8 cellular contexts compared by ENCODE assay signal in the genomic region with DNA sequence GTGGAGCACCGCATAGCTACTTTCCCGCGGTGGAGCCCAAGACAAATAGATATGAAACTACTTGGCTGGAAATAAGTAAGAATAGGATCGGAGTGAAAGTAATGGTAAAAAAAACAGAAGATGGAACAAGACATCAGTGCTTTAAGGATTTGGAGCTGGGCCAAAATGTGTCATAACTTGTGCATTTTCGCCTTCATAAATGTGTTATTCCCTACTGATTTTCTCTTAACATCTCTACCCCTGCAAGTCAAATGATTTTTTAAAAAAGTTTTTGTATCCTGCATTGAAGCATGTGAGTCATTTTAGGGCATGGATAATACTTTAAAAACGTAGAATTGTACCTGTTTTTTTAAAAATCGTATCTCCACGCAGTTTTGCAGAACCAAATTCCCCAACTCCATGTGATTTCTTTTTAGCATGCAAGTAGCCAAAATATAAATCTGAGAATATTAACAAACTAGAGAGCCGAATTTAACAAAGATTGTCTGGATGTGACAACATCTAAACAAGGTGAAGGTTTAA. TPM values are rescaled to one million over a fixed set of nuclear protein-coding genes. Genes with fewer than 3 reads are reported as not detected.
A peak's percentile ranks its signal among the peaks of the same experiment; 100 is the strongest.
DNase-seq lines count a peak whose midpoint lies in the region; ATAC-seq and TF ChIP-seq lines count a peak whose summit lies in the region.

No MANE protein-coding gene starts in this region.

- TF ChIP-seq CTCF in omental fat pad (IDR thresholded peaks at IDR 0.05), result no peak

- H3K27me3 Mint-ChIP-seq in activated naive CD8-positive, alpha-beta T cell, result no peaks in the 10 kb centered on the region
- peaks cover 4 to 12% (median 6%) of the 10 kb centered on the region in 3 donors for H3K27me3 Mint-ChIP-seq in immature natural killer cell (ENCODE audit: low read depth in 3 of 3)

- H3K36me3 Mint-ChIP-seq in activated naive CD8-positive, alpha-beta T cell, result peaks cover 6% of the 10 kb centered on the region
- peaks cover 0 to 8% (median 0%) of the 10 kb centered on the region in 3 donors for H3K36me3 Mint-ChIP-seq in immature natural killer cell

- DNase-seq in stimulated activated CD4-positive, alpha-beta T cell treated with anti-CD3 and anti-CD28 coated beads, Interleukin-4, amount 100 ng/mL, for 24 hours, result peak; percentile 20
- no peak for DNase-seq in stimulated activated CD4-positive, alpha-beta T cell treated with anti-CD3 and anti-CD28 coated beads, Interleukin-12 subunit alpha, Interleukin-12 subunit beta, amount 100 ng/mL, for 4 hours
- DNase-seq in immature natural killer cell (no peak), stromal cell of bone marrow (ENCODE audit: low read depth) (peak; percentile 40), NOMO-1 treated with DMSO at 0.1 percent for 48 hours (lab: John Stamatoyannopoulos, UW; ENCODE audit: unreplicated experiment) (no peak), omental fat pad (ENCODE audit: low spot score) (no peak)

- peak overlapping the region; percentile 93 for H3K27ac Mint-ChIP-seq in activated naive CD8-positive, alpha-beta T cell
- peak overlapping the region; percentile 57 to 88 (median 71) for H3K27ac Mint-ChIP-seq in immature natural killer cell

- ATAC-seq in omental fat pad (ENCODE audit: low FRiP score) (no peak), HG03565 (IDR thresholded peaks at IDR 0.05; ENCODE audit: unreplicated experiment) (no peak)

- H3K4me1 Mint-ChIP-seq in activated naive CD8-positive, alpha-beta T cell (ENCODE audit: low read depth), result peaks cover 38% of the 10 kb centered on the region
- peaks cover 16 to 21% of the 10 kb centered on the region in 2 donors for H3K4me1 Mint-ChIP-seq in immature natural killer cell

- H3K4me3 Mint-ChIP-seq in activated naive CD8-positive, alpha-beta T cell, result peak overlapping the region; percentile 94
- peak overlapping the region; percentile 90 to 96 (median 94) for H3K4me3 Mint-ChIP-seq in immature natural killer cell

- peaks cover 4% of the 10 kb centered on the region for H3K9me3 Mint-ChIP-seq in activated naive CD8-positive, alpha-beta T cell (ENCODE audit: low read depth)
- H3K9me3 Mint-ChIP-seq in immature natural killer cell, result peaks cover 0 to 6% (median 0%) of the 10 kb centered on the region in 6 donors

RNA-seq across cellular contexts. Expression of a gene that starts 0.9 kb away (rescaled TPM):
- polyA plus RNA-seq in immature natural killer cell, result under 1 TPM in 1 of 3 donors, not detected in 2; 0.13 TPM
- total RNA-seq in omental fat pad, result 10 to 100 TPM in 1 of 4 donors, 1 to 10 TPM in 3; 3.0 to 14.3 (median 6.3) TPM

Comparison
In these comparisons a context has a peak if more than half of its experiments do, and no peak if none do; other contexts are left out.
1. DNase-seq: peak in stimulated activated CD4-positive, alpha-beta T cell treated with anti-CD3 and anti-CD28 coated beads, Interleukin-4, amount 100 ng/mL, for 24 hours (single experiment) and stromal cell of bone marrow (single experiment); none in stimulated activated CD4-positive, alpha-beta T cell treated with anti-CD3 and anti-CD28 coated beads, Interleukin-12 subunit alpha, Interleukin-12 subunit beta, amount 100 ng/mL, for 4 hours (single experiment), immature natural killer cell (0 of 3), NOMO-1 treated with DMSO at 0.1 percent for 48 hours (single experiment) and omental fat pad (single experiment).